ENCODE assay signal across 33 cellular contexts in the genomic region with DNA sequence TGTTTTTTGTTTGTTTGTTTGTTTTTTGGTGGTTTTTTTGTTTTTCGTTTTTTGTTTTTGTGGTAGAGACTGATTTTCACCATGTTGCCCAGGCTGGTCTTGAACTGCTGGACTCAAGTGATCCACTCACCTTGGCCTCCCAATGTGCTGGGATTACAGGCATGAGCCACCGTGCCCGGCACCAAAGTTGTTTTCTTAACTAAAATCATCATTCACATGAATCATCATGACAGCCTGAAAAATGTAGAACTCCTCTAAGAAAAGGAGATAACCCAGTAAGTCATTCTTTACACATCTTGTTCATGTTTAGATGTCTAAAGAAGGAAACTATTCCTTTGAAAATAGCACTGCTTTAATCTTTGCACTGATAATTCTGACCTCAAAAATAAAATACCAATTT. TPM values are rescaled to one million over a fixed set of nuclear protein-coding genes. Genes with fewer than 3 reads are reported as not detected.
DNase-seq lines count a peak whose midpoint lies in the region; ATAC-seq, FAIRE-seq and TF ChIP-seq lines count a peak whose summit lies in the region.
"Had no signal": no experiment of that assay in that cellular context is flagged by ENCODE, and none has a peak within 500 bp of the region (broad histone marks: within the 10 kb centered on the region; RNA-seq: fewer than 3 reads in every experiment).

No MANE protein-coding gene starts in this region.

- TF ChIP-seq RAD21 in IMR-90 (IDR thresholded peaks at IDR 0.05; ENCODE audit: low read length), result no peak

- no peak for FAIRE-seq in RCC 7860 (lab: Jason Lieb, UNC)

- no peak overlapping the region for H2AK5ac ChIP-seq in IMR-90 (ENCODE audit: low read depth, low read length)

- in situ Hi-C loops in IMR-90 (cut with MboI; ENCODE audit: low sequenced_read_pairs), result no loop called here
- in situ Hi-C loops in HAP-1 (cut with MboI; ENCODE audit: low sequenced_read_pairs), result no loop called here

- H3K4me3 ChIP-seq in IMR-90 (ENCODE audit: insufficient read depth, low read depth, low read length), result no peak overlapping the region
- H3K4me3 ChIP-seq in foreskin fibroblast (ENCODE audit: low read depth in 1 of 2, low read length in 2 of 2), result no peak overlapping the region
- H3K4me3 ChIP-seq in HAP-1, result no peak overlapping the region
- H3K4me3 ChIP-seq: gastrocnemius medialis, lung, SJSA1, skin epidermis had no signal

- no peak overlapping the region for H3K14ac ChIP-seq in IMR-90 (replicated peaks; ENCODE audit: low read depth, low read length)

- ATAC-seq in IMR-90 (ENCODE audit: low read depth), result no peak
- ATAC-seq: activated naive CD4-positive, alpha-beta T cell treated with anti-CD3 and anti-CD28 coated beads, Interleukin-2, amount 50 U/mL, for 72 hours; gastrocnemius medialis; naive thymus-derived CD8-positive, alpha-beta T cell; stimulated activated memory B cell treated with anti-CD40 and anti-IgM and Interleukin-4, amounts not matched to agents 10 μg/mL and 1 μg/mL and 100 μg/mL, for 72 hours; T-cell had no signal

- no peak overlapping the region for H3K4me2 ChIP-seq in IMR-90 (ENCODE audit: low read depth, low read length)

- no peak overlapping the region for H3K23ac ChIP-seq in IMR-90 (ENCODE audit: low read depth, low read length)

- no peak overlapping the region for H3K56ac ChIP-seq in IMR-90 (ENCODE audit: extremely low read depth, insufficient read depth, low read length)

- H2BK120ac ChIP-seq in IMR-90 (ENCODE audit: low read depth, low read length), result no peak overlapping the region

- BruUV-seq in IMR-90 (replicated peaks; lab: Mats Ljungman, UMichigan), result no TSS peak

- H2AFZ ChIP-seq in IMR-90 (replicated peaks; ENCODE audit: low read length, poor library complexity), result no peak overlapping the region

- H2BK20ac ChIP-seq in IMR-90 (ENCODE audit: low read depth, low read length), result no peak overlapping the region

- no peak overlapping the region for H2BK5ac ChIP-seq in IMR-90 (ENCODE audit: low read depth, low read length, poor library complexity, severe bottlenecking)

- POLR2A ChIA-PET in IMR-90 (lab: Charles Lee; ENCODE audit: unreplicated experiment), result no interaction called here

- intact Hi-C loops in IMR-90 (cut with micrococcal nuclease), result no loop called here

- TF ChIP-seq POLR2A in IMR-90 (IDR thresholded peaks at IDR 0.05; ENCODE audit: low read depth, low read length), result no peak

- no peak overlapping the region for H4K8ac ChIP-seq in IMR-90 (ENCODE audit: low read depth in 2 of 2, low read length in 2 of 2)

- H3K27me3 ChIP-seq in IMR-90 (ENCODE audit: control insufficient read depth, insufficient read depth, low read length) (no peaks in the 10 kb centered on the region), HAP-1 (ENCODE audit: low read depth) (no peaks in the 10 kb centered on the region)
- H3K27me3 ChIP-seq: gastrocnemius medialis, SJSA1 had no signal

- CTCF ChIA-PET in IMR-90 (lab: Yijun Ruan, JAX), result no interaction called here

- no peaks in the 10 kb centered on the region for H4K20me1 ChIP-seq in IMR-90 (ENCODE audit: insufficient read depth, low read length)

- H4K91ac ChIP-seq in IMR-90 (ENCODE audit: insufficient read depth, low read depth, low read length), result no peak overlapping the region

- H3K9ac ChIP-seq in IMR-90 (ENCODE audit: low read depth, low read length), result no peak overlapping the region

- H3K9me1 ChIP-seq in IMR-90 (ENCODE audit: insufficient read depth, low read length), result no peaks in the 10 kb centered on the region

- H3K36me3 ChIP-seq in IMR-90 (ENCODE audit: control insufficient read depth, insufficient read depth, low read length), result no peaks in the 10 kb centered on the region
- no peaks in the 10 kb centered on the region for H3K36me3 ChIP-seq in HAP-1 (replicated peaks)
- H3K36me3 ChIP-seq: gastrocnemius medialis, SJSA1 had no signal

- no peak overlapping the region for H4K5ac ChIP-seq in IMR-90 (ENCODE audit: low read depth, low read length)

- H3K18ac ChIP-seq in IMR-90 (ENCODE audit: low read depth, low read length), result no peak overlapping the region

- DNase-seq in A172 (ENCODE audit: low spot score) (peak; percentile 4), IMR-90 (peak; percentile 62), astrocyte of the hippocampus (ENCODE audit: low read depth, low spot score) (peak; percentile 6), foreskin fibroblast (peak; percentile 14 to 45), HPDE6-E6E7 (ENCODE audit: extremely low spot score) (no peak), COR-L47 (lab: John Stamatoyannopoulos, UW) (no peak), HAP-1 (ENCODE audit: low spot score in 2 of 2) (no peak), RCC 7860 (ENCODE audit: low spot score) (no peak)
- DNase-seq: 8988T; activated B cell treated with CpG ODN at 0.5 μM for 24 hours; activated CD4-positive, alpha-beta T cell treated with anti-CD3 and anti-CD28 coated beads, Interleukin-2, amount 10 ng/mL, durations not matched to agents 7 days and 5 days; activated effector memory CD4-positive, alpha-beta T cell treated with Interleukin-2 at 50 U/mL for 16 hours; activated T-cell treated with anti-CD3 and anti-CD28 coated beads, Interleukin-2, amount 50 U/mL, for 1 hour; aorta; DMS79; gastrocnemius medialis; GOT3; KG1; kidney glomerular epithelial cell; naive thymus-derived CD8-positive, alpha-beta T cell; NCI-H1436; NCI-H2107; NCI-H446 treated with DMSO at 0.1 percent for 48 hours; NCI-H82; retina; RPMI8226; substantia nigra; T-cell had no signal

- H3K9me3 ChIP-seq in IMR-90 (ENCODE audit: control insufficient read depth, insufficient read depth, low read length), result no peaks in the 10 kb centered on the region
- no peaks in the 10 kb centered on the region for H3K9me3 ChIP-seq in HAP-1
- H3K9me3 ChIP-seq: gastrocnemius medialis, SJSA1 had no signal

- no CpG with 5 or more reads among the region's 3 CpGs for WGBS in IMR-90 (ENCODE audit: extremely low coverage in 2 of 2, insufficient read length in 1 of 2), 2 experiments

- H3K27ac ChIP-seq in IMR-90 (ENCODE audit: insufficient read depth, low read length), result no peak overlapping the region
- H3K27ac ChIP-seq: gastrocnemius medialis, SJSA1, skin epidermis had no signal

- no peak overlapping the region for H3K4ac ChIP-seq in IMR-90 (ENCODE audit: low read depth, low read length)

- dilution Hi-C loops in IMR-90 (cut with HindIII; ENCODE audit: low sequenced_read_pairs, unreplicated experiment), result no loop called here

- no peak overlapping the region for H2AK9ac ChIP-seq in IMR-90 (replicated peaks; ENCODE audit: low read depth, low read length, poor library complexity)

- no peaks in the 10 kb centered on the region for H3K79me1 ChIP-seq in IMR-90 (ENCODE audit: low read depth in 1 of 2, low read length in 2 of 2)

- H2BK15ac ChIP-seq in IMR-90 (ENCODE audit: low read depth, low read length), result no peak overlapping the region

- TF ChIP-seq CTCF in IMR-90 (conservative IDR thresholded peaks at IDR 0.05; ENCODE audit: low read depth, low read length) (no peak), foreskin fibroblast (IDR thresholded peaks at IDR 0.05; ENCODE audit: low read depth, low read length) (no peak)

- no peaks in the 10 kb centered on the region for H3K4me1 ChIP-seq in IMR-90 (ENCODE audit: control insufficient read depth, insufficient read depth, low read length)
- no peaks in the 10 kb centered on the region for H3K4me1 ChIP-seq in HAP-1
- H3K4me1 ChIP-seq: gastrocnemius medialis, SJSA1 had no signal

TF ChIP-seq in IMR-90, 13 proteins besides CTCF, POLR2A, EP300 and RAD21:
- TF ChIP-seq FOS (IDR thresholded peaks at IDR 0.05; ENCODE audit: low read depth, low read length) (no peak), RCOR1 (IDR thresholded peaks at IDR 0.05; ENCODE audit: insufficient replicate concordance, low read length) (peak; percentile 58), MAZ (IDR thresholded peaks at IDR 0.05; ENCODE audit: borderline replicate concordance, low read depth, low read length) (no peak)

RNA-seq across cellular contexts. Expression of a gene that starts 37.5 kb away (rescaled TPM):
- total RNA-seq in A172 (2014; rRNA removed; shearing (Covaris generic)), result 3.3 and 5.0 TPM in 2 replicates
- total RNA-seq in IMR-90 (2012; rRNA removed), result 4.7 and 5.2 TPM in 2 replicates
- polyA plus RNA-seq in IMR-90 (2012; rRNA removed), result 3.3 TPM in 2 replicates
- polyA plus RNA-seq in IMR-90 (2012; cell fraction: cytosol; rRNA removed), result 1.6 and 2.2 TPM in 2 replicates
- polyA plus RNA-seq in IMR-90 (2012; cell fraction: nucleus; rRNA removed; ENCODE audit: low replicate concordance), result 5.1 and 7.6 TPM in 2 replicates

Comparison
In these comparisons a context has a peak if more than half of its experiments do, and no peak if none do; other contexts are left out.
1. DNase-seq: peak in A172 (single experiment), IMR-90 (single experiment), astrocyte of the hippocampus (single experiment) and foreskin fibroblast (2 of 2); none in HPDE6-E6E7 (single experiment), COR-L47 (single experiment), HAP-1 (0 of 2) and RCC 7860 (single experiment).